ENCODE assay signal across 8 cellular contexts in genomic region chr18:62186656-62187542, GRCh38. TPM values are rescaled to one million over a fixed set of nuclear protein-coding genes. Genes with fewer than 3 reads are reported as not detected.
DNase-seq lines count a peak whose midpoint lies in the region; ATAC-seq and TF ChIP-seq lines count a peak whose summit lies in the region.

A gene with protein sequence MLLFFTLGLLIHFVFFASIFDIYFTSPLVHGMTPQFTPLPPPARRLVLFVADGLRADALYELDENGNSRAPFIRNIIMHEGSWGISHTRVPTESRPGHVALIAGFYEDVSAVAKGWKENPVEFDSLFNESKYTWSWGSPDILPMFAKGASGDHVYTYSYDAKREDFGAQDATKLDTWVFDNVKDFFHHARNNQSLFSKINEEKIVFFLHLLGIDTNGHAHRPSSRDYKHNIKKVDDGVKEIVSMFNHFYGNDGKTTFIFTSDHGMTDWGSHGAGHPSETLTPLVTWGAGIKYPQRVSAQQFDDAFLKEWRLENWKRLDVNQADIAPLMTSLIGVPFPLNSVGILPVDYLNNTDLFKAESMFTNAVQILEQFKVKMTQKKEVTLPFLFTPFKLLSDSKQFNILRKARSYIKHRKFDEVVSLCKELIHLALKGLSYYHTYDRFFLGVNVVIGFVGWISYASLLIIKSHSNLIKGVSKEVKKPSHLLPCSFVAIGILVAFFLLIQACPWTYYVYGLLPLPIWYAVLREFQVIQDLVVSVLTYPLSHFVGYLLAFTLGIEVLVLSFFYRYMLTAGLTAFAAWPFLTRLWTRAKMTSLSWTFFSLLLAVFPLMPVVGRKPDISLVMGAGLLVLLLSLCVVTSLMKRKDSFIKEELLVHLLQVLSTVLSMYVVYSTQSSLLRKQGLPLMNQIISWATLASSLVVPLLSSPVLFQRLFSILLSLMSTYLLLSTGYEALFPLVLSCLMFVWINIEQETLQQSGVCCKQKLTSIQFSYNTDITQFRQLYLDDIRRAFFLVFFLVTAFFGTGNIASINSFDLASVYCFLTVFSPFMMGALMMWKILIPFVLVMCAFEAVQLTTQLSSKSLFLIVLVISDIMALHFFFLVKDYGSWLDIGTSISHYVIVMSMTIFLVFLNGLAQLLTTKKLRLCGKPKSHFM (minus strand): TSS chr18:62187056. CDS start chr18:62161353, 25,703 bp downstream.
Gene RELCH (plus strand): TSS chr18:62187255. CDS start chr18:62187506, 251 bp downstream.

- peak within 1 kb of the TSS; percentile 99 for H2AFZ ChIP-seq in PC-3 (ENCODE audit: low read length)

- H3K4me3 ChIP-seq in PC-3 (ENCODE audit: low read length): peak within 1 kb of the TSS; percentile 99
- H3K4me3 ChIP-seq in mucosa of descending colon: peak within 1 kb of the TSS; percentile 98

- TF ChIP-seq EP300 in Ishikawa (IDR thresholded peaks at IDR 0.05; ENCODE audit: borderline replicate concordance): no peak

- H3K27ac ChIP-seq in PC-3 (ENCODE audit: low read length): peak within 1 kb of the TSS; percentile 47
- peak within 1 kb of the TSS; percentile 75 for H3K27ac ChIP-seq in epithelial cell of prostate

- H3K4me1 ChIP-seq in PC-3 (ENCODE audit: insufficient read depth, low read length): peaks cover 34% of the 10 kb centered on the region
- H3K4me1 ChIP-seq in mucosa of descending colon (ENCODE audit: low read depth): peaks cover 15% of the 10 kb centered on the region

- TSS peak; percentile 82 for BruUV-seq in PC-3 (replicated peaks; lab: Mats Ljungman, UMichigan)

- TF ChIP-seq RAD21 in Ishikawa (IDR thresholded peaks at IDR 0.05; ENCODE audit: low read depth): no peak

- H3K9ac ChIP-seq in PC-3 (ENCODE audit: low read length): peak within 1 kb of the TSS; percentile 88

- H4K20me1 ChIP-seq in PC-3 (ENCODE audit: low read length): peaks cover 27% of the 10 kb centered on the region

- CTCF ChIA-PET in PC-3 (lab: Charles Lee): interaction anchor here (0.6 to 0.8 kb wide), 2 partner anchors 25 to 64 kb away, joined by 3 to 6 read pairs; no protein-coding TSS in a partner anchor

- TF ChIP-seq CTCF in PC-3 (conservative IDR thresholded peaks at IDR 0.05; ENCODE audit: low read depth, low read length) (no peak), mucosa of descending colon (IDR thresholded peaks at IDR 0.05) (peak; percentile 7)

- POLR2A ChIA-PET in PC-3 (lab: Charles Lee; ENCODE audit: unreplicated experiment): interaction anchor here (0.5 to 0.8 kb wide), 5 partner anchors 11 to 1184 kb away, joined by 3 to 6 read pairs (median 4); no protein-coding TSS in a partner anchor

- intact Hi-C loops in PC-3 (cut with micrococcal nuclease) (loop anchor here (1.0 to 10.0 kb wide), 4 partner anchors 198 to 530 kb away; partner anchors contain the start of genes PHLPP1 and ZCCHC2), mucosa of descending colon (cut with DNase I, micrococcal nuclease) (no loop called here)

- no peaks in the 10 kb centered on the region for H3K27me3 ChIP-seq in PC-3 (ENCODE audit: low read length)

- no peaks in the 10 kb centered on the region for H3K9me3 ChIP-seq in PC-3 (ENCODE audit: low read length)
- no peaks in the 10 kb centered on the region for H3K9me3 ChIP-seq in mucosa of descending colon

- no peaks in the 10 kb centered on the region for H3F3A ChIP-seq in PC-3 (ENCODE audit: low read length, unreplicated experiment)

- H3K36me3 ChIP-seq in PC-3 (ENCODE audit: low read depth, low read length) (no peaks in the 10 kb centered on the region), mucosa of descending colon (ENCODE audit: low read depth) (no peaks in the 10 kb centered on the region)

- peak within 1 kb of the TSS; percentile 97 for H3K4me2 ChIP-seq in PC-3 (ENCODE audit: low read length)

- H3K9me2 ChIP-seq in PC-3 (replicated peaks; ENCODE audit: low read length): no peaks in the 10 kb centered on the region

- ATAC-seq in GM21576 (IDR thresholded peaks at IDR 0.05; ENCODE audit: unreplicated experiment): peak; percentile 94
- peak; percentile 84 for ATAC-seq in PC-3
- peak; percentile 94 for ATAC-seq in mucosa of descending colon

- H3K79me2 ChIP-seq in PC-3 (ENCODE audit: low read length): peaks cover 73% of the 10 kb centered on the region

- peak; percentile 95 for DNase-seq in DMS114 treated with DMSO at 0.1 percent for 48 hours (lab: John Stamatoyannopoulos, UW; ENCODE audit: unreplicated experiment)
- DNase-seq in PC-3: peak; percentile 98
- DNase-seq in activated T-cell treated with anti-CD3 and anti-CD28 coated beads for 48 hours (ENCODE audit: low read depth): peak; percentile 87
- DNase-seq in epithelial cell of prostate (ENCODE audit: low read depth, low spot score): peak; percentile 90
- DNase-seq in mucosa of descending colon: peak; percentile 92 to 96 (median 96)
- peak; percentile 84 for DNase-seq in stimulated activated CD8-positive, alpha-beta memory T cell treated with anti-CD3 and anti-CD28 coated beads, Interleukin-4, amount 100 ng/mL, for 24 hours (ENCODE audit: low read depth)

TF ChIP-seq in Ishikawa, 13 proteins besides CTCF, POLR2A, EP300 and RAD21:
- TF ChIP-seq CEBPB (IDR thresholded peaks at IDR 0.05) (no peak), REST (IDR thresholded peaks at IDR 0.05; ENCODE audit: low read depth) (no peak), NFIC (IDR thresholded peaks at IDR 0.05) (no peak), CREB1 (IDR thresholded peaks at IDR 0.05; ENCODE audit: low read depth) (no peak), ZBTB7A (IDR thresholded peaks at IDR 0.05; ENCODE audit: low read depth) (peak; percentile 47; the same call in 1 of the 2 replicates), YY1 (IDR thresholded peaks at IDR 0.05; ENCODE audit: low read depth) (peak; percentile 88), FOXM1 (IDR thresholded peaks at IDR 0.05; ENCODE audit: borderline replicate concordance, low read depth) (no peak), EGR1 (IDR thresholded peaks at IDR 0.05) (0 out of 2 replicates have a peak, but pooled peaks have one; percentile 5), TCF12 (IDR thresholded peaks at IDR 0.05; ENCODE audit: low read depth) (no peak), USF1 (IDR thresholded peaks at IDR 0.05) (0 out of 2 replicates have a peak, but pooled peaks have one; percentile 4), TAF1 (IDR thresholded peaks at IDR 0.05; ENCODE audit: low read depth) (peak; percentile 67), TEAD4 (IDR thresholded peaks at IDR 0.05) (no peak; the same call in 1 of the 2 replicates), MAX (IDR thresholded peaks at IDR 0.05) (peak; percentile 64)

RNA-seq across cellular contexts. Expression of the first gene that starts in this region (rescaled TPM):
- total RNA-seq in PC-3 (2014; rRNA removed) (20.3 and 22.7 TPM in 2 replicates), mucosa of descending colon (10 to 100 TPM; 29.5 to 40.4 (median 36.3) TPM)

RNA-seq across cellular contexts. Expression of gene RELCH, which starts in this region (rescaled TPM):
- total RNA-seq in PC-3 (2014; rRNA removed): 17.3 and 21.6 TPM in 2 replicates
- total RNA-seq in mucosa of descending colon: 10 to 100 TPM; 39.0 to 60.2 (median 51.2) TPM

Comparison
In these comparisons a context has a peak if more than half of its experiments do, and no peak if none do; other contexts are left out.
1. Peak in every context shown above with its lines: DNase-seq, ATAC-seq, H3K4me3 ChIP-seq and H3K27ac ChIP-seq.